In genomic region chrX:104419211-104419610, GRCh38 we compare ENCODE assay signal across 25 cellular contexts.
DNase-seq lines count a peak whose midpoint lies in the region; FAIRE-seq and TF ChIP-seq lines count a peak whose summit lies in the region.
"Had no signal": no experiment of that assay in that cellular context is flagged by ENCODE, and none has a peak within 500 bp of the region (broad histone marks: within the 10 kb centered on the region; RNA-seq: fewer than 3 reads in every experiment).

No MANE protein-coding gene starts in this region.

- no peak overlapping the region for H3K9ac ChIP-seq in kidney (ENCODE audit: low read length in 2 of 2)

- H3K27ac ChIP-seq in kidney (ENCODE audit: low read depth in 2 of 2, low read length in 2 of 2) (no peak overlapping the region), caudate nucleus (ENCODE audit: low read depth, low read length) (no peak overlapping the region)
- H3K27ac ChIP-seq: A549, colonic mucosa had no signal

- no peaks in the 10 kb centered on the region for H3K4me1 ChIP-seq in kidney (ENCODE audit: control insufficient read depth in 1 of 2, insufficient read depth in 1 of 2, low read depth in 1 of 2, low read length in 2 of 2)
- H3K4me1 ChIP-seq: A549, colonic mucosa had no signal

- DNase-seq in Daoy (ENCODE audit: low read depth), result peak; percentile 34
- peak; percentile 24 for DNase-seq in LoVo (ENCODE audit: low spot score)
- peak; percentile 9 for DNase-seq in astrocyte of the spinal cord (ENCODE audit: low read depth, low spot score)
- peak; percentile 11 for DNase-seq in glomerular visceral epithelial cell (ENCODE audit: extremely low spot score)
- DNase-seq in DMS79 (lab: John Stamatoyannopoulos, UW), result no peak
- no peak for DNase-seq in kidney
- no peak for DNase-seq in caudate nucleus (lab: John Stamatoyannopoulos, UW)
- DNase-seq in GM19238 (ENCODE audit: insufficient read length, low spot score), result no peak
- DNase-seq: activated CD8-positive, alpha-beta T cell treated with anti-CD3 and anti-CD28 coated beads for 36 hours; activated naive CD8-positive, alpha-beta T cell treated with anti-CD3 and anti-CD28 coated beads, Interleukin-2, amount 10 ng/mL, durations not matched to agents 7 days and 5 days; CD8-positive, alpha-beta T cell; colonic mucosa; effector memory CD4-positive, alpha-beta T cell; glutamatergic neuron; H9; MV-4-11; naive thymus-derived CD8-positive, alpha-beta T cell; NCI-H2171; NCI-H524; occipital lobe; small intestine; substantia nigra; T-cell had no signal

- no peak for FAIRE-seq in kidney (lab: Jason Lieb, UNC)
- FAIRE-seq: A549, GM12891, small intestine had no signal

- H3K36me3 ChIP-seq in kidney (ENCODE audit: control insufficient read depth in 1 of 2, insufficient read depth in 2 of 2, low read length in 2 of 2), result no peaks in the 10 kb centered on the region
- H3K36me3 ChIP-seq: colonic mucosa had no signal

- no peak overlapping the region for H3K4me3 ChIP-seq in astrocyte of the spinal cord (ENCODE audit: low read depth, low read length)
- H3K4me3 ChIP-seq in kidney (ENCODE audit: low read length in 2 of 2), result no peak overlapping the region
- H3K4me3 ChIP-seq: A549, colonic mucosa had no signal

- in situ Hi-C loops in astrocyte of the spinal cord (cut with HindIII; ENCODE audit: low sequenced_read_pairs), result no loop called here

- H3K9me3 ChIP-seq in kidney (ENCODE audit: control insufficient read depth in 1 of 2, low read length in 2 of 2), result no peaks in the 10 kb centered on the region
- H3K9me3 ChIP-seq: A549, colonic mucosa had no signal

- intact Hi-C loops in kidney (cut with DNase I), result no loop called here

- TF ChIP-seq CTCF in astrocyte of the spinal cord (IDR thresholded peaks at IDR 0.05; ENCODE audit: low read depth, low read length), result no peak
- no peak for TF ChIP-seq CTCF in kidney (IDR thresholded peaks at IDR 0.05; ENCODE audit: borderline replicate concordance, extremely low read depth, insufficient read depth)

Comparison
In these comparisons a context has a peak if more than half of its experiments do, and no peak if none do; other contexts are left out.
1. DNase-seq: peak in Daoy (single experiment), LoVo (single experiment), astrocyte of the spinal cord (single experiment) and glomerular visceral epithelial cell (single experiment); none in DMS79 (single experiment), kidney (single experiment), caudate nucleus (0 of 61) and GM19238 (single experiment).